8 cellular contexts compared by ENCODE assay signal in the genomic region with DNA sequence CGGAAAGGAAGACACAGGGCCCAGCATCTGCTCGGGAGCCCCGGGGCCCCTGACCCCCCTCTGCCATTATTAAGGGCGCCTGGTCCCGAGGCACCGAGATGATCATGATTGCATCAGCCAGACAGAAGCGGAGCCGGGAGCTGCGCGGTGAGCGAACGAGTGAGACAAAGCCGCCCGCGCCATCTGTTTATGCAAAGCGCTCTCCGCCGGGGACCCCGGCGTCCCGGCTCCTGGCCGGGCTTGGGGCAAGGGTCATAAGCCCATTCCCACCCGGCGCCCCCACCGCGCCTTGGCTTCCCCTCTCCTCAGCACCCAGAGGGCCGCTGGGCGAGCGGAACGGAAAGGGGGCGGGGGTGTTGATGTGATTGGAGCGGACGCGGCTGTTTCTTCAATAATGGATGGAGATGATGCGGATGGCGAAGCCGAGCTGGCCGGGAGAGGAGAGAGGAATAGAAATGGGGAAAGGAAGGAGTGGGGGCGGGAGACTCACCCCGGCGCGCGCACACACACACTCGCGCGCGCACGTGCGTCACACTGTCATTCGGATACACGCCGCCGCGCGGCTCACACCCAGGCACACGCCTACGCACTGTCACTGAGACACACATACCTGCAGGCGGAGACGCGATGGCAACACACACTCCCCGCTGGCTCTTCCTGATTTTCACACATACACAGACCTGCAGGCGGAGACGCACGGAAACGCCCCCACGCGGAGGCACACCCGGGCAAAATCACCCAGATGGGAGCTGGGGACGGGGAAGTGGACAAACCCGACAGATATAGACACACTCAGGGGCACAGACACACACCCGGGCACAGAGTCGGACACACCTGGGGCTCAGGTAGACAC.
DNase-seq lines count a peak whose midpoint lies in the region; ATAC-seq and TF ChIP-seq lines count a peak whose summit lies in the region.

No MANE protein-coding gene starts in this region.

- peak overlapping the region; percentile 24 for H3K27ac ChIP-seq in brain microvascular endothelial cell

- ATAC-seq in HG03139 (IDR thresholded peaks at IDR 0.05; ENCODE audit: unreplicated experiment), result no peak

- TF ChIP-seq CTCF in GM13976 (IDR thresholded peaks at IDR 0.05; ENCODE audit: borderline replicate concordance, control extremely low read depth, extremely low read depth, insufficient read depth, missing control alignments) (no peak), brain microvascular endothelial cell (IDR thresholded peaks at IDR 0.05; ENCODE audit: low read depth, low read length, missing control alignments) (no peak)

- H3K27me3 ChIP-seq in brain microvascular endothelial cell (replicated peaks), result peaks cover 20% of the 10 kb centered on the region

- H3K4me3 ChIP-seq in brain microvascular endothelial cell (ENCODE audit: low read depth, low read length), result peak overlapping the region; percentile 58

- DNase-seq in GM13976 (ENCODE audit: low spot score) (peak; percentile 69), NCI-H1048 (lab: John Stamatoyannopoulos, UW) (peak; percentile 73), T-helper 2 cell (peak; percentile 43 to 85 (median 68)), brain microvascular endothelial cell (no peak), islet precursor cell (peak; percentile 85), GM19240 (ENCODE audit: insufficient read length, low spot score) (no peak)
- peak; percentile 64 to 79 for DNase-seq in stimulated activated CD4-positive, alpha-beta T cell treated with anti-CD3 and anti-CD28 coated beads, Interleukin-1b, Interleukin-23, amount 100 ng/mL, for 4 hours (ENCODE audit: low read depth in 2 of 2)

- in situ Hi-C loops in GM13976 (cut with MboI; ENCODE audit: low sequenced_read_pairs, unreplicated experiment), result no loop called here
- in situ Hi-C loops in brain microvascular endothelial cell (cut with HindIII; ENCODE audit: low pct_ligation_motif_present, low sequenced_read_pairs), result no loop called here

- peaks cover under 1% of the 10 kb centered on the region for H3K36me3 ChIP-seq in brain microvascular endothelial cell (replicated peaks)

Comparison
In these comparisons a context has a peak if more than half of its experiments do, and no peak if none do; other contexts are left out.
1. DNase-seq: peak in GM13976 (single experiment), NCI-H1048 (single experiment), T-helper 2 cell (5 of 5), islet precursor cell (single experiment) and stimulated activated CD4-positive, alpha-beta T cell treated with anti-CD3 and anti-CD28 coated beads, Interleukin-1b, Interleukin-23, amount 100 ng/mL, for 4 hours (2 of 2); none in brain microvascular endothelial cell (single experiment) and GM19240 (single experiment).